Comparison of ENCODE assay signal across 1 cellular context in the genomic region with DNA sequence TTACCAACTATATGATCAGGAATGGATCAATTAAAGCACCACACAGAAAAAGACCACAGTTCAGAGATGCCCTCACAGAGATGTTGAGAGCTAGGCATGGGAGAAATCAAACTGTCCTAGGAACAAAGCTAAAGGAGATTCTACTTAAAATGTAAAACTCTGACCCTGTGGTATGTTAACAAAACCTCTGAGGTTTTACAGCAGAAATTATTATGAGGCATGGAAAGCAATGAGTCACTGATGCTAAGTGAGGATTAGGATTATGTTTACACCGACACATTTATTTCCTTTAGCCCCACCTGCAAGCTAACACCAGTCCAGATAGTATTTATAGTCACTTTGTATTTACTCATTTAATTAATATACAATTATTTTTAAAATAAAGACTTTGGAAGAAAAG.
TF ChIP-seq lines count a peak whose summit lies in the region.

No MANE protein-coding gene starts in this region.

TF ChIP-seq in GM23338, 12 proteins besides CTCF, POLR2A, EP300 and RAD21 (continued from another document):
- TF ChIP-seq, protein P1, sequence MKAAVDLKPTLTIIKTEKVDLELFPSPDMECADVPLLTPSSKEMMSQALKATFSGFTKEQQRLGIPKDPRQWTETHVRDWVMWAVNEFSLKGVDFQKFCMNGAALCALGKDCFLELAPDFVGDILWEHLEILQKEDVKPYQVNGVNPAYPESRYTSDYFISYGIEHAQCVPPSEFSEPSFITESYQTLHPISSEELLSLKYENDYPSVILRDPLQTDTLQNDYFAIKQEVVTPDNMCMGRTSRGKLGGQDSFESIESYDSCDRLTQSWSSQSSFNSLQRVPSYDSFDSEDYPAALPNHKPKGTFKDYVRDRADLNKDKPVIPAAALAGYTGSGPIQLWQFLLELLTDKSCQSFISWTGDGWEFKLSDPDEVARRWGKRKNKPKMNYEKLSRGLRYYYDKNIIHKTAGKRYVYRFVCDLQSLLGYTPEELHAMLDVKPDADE (IDR thresholded peaks at IDR 0.05), result no peak
